ENCODE assay signal across 23 cellular contexts in the genomic region with DNA sequence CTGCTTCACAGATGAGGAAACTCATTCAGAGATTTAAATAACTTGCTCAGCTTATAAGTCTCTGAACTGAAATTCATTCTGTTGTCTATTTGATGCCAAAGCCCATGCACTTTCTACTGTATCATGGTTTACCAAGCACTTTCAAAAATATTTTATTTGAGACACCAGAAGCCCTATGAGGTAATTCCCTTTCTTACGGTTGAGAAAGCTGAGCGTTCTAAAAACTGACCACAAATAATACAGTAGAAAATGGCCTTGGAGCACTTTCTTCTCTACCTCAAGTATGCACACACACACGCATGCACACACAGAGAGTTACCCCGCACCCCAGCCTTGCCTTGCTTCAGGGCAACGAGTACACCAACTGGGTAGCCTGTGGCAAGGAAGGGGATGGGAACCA.
"Had no signal": no experiment of that assay in that cellular context is flagged by ENCODE, and none has a peak within 500 bp of the region (broad histone marks: within the 10 kb centered on the region; RNA-seq: fewer than 3 reads in every experiment).

No MANE protein-coding gene starts in this region.

- H3K4me3 Mint-ChIP-seq: activated CD8-positive, alpha-beta T cell treated with anti-CD3 and anti-CD28 coated beads for 36 hours; activated naive CD4-positive, alpha-beta T cell treated with anti-CD3 and anti-CD28 coated beads, Interleukin-2, amount 10 ng/mL, durations not matched to agents 7 days and 5 days; activated naive CD8-positive, alpha-beta T cell treated with anti-CD3 and anti-CD28 coated beads for 36 hours; activated T-cell treated with anti-CD3 and anti-CD28 coated beads, Interleukin-2, amount 50 U/mL, for 72 hours had no signal

- H3K4me1 Mint-ChIP-seq: activated naive CD4-positive, alpha-beta T cell treated with anti-CD3 and anti-CD28 coated beads, Interleukin-2, amount 10 ng/mL, durations not matched to agents 7 days and 5 days; activated naive CD8-positive, alpha-beta T cell treated with anti-CD3 and anti-CD28 coated beads for 36 hours had no signal

- H3K27ac Mint-ChIP-seq: activated CD8-positive, alpha-beta T cell treated with anti-CD3 and anti-CD28 coated beads for 36 hours; activated naive CD4-positive, alpha-beta T cell treated with anti-CD3 and anti-CD28 coated beads, Interleukin-2, amount 10 ng/mL, durations not matched to agents 7 days and 5 days; activated naive CD8-positive, alpha-beta T cell treated with anti-CD3 and anti-CD28 coated beads for 36 hours; activated T-cell treated with anti-CD3 and anti-CD28 coated beads, Interleukin-2, amount 50 U/mL, for 72 hours; activated T-helper 2 cell treated with anti-CD3 and anti-CD28 coated beads, Interferon-gamma antibody, Interleukin-2, Interleukin-4, amounts not matched to agents 10 μg/mL and 5 μg/mL and 100 μg/mL, durations not matched to agents 14 hours and 24 hours and 36 hours had no signal

- H3K9me3 Mint-ChIP-seq: activated naive CD4-positive, alpha-beta T cell treated with anti-CD3 and anti-CD28 coated beads, Interleukin-2, amount 10 ng/mL, durations not matched to agents 7 days and 5 days; activated T-helper 2 cell treated with anti-CD3 and anti-CD28 coated beads, Interferon-gamma antibody, Interleukin-2, Interleukin-4, amounts not matched to agents 10 μg/mL and 5 μg/mL and 100 μg/mL, durations not matched to agents 14 hours and 24 hours and 36 hours had no signal

- H3K36me3 Mint-ChIP-seq: activated naive CD4-positive, alpha-beta T cell treated with anti-CD3 and anti-CD28 coated beads, Interleukin-2, amount 10 ng/mL, durations not matched to agents 7 days and 5 days; activated naive CD8-positive, alpha-beta T cell treated with anti-CD3 and anti-CD28 coated beads for 36 hours had no signal

- H3K27me3 ChIP-seq: SJCRH30 had no signal

- H3K9ac ChIP-seq: SK-N-SH had no signal

- DNase-seq: activated CD4-positive, CD25-positive, alpha-beta regulatory T cell; activated CD8-positive, alpha-beta memory T cell treated with anti-CD3 and anti-CD28 coated beads, Interleukin-2, amount 50 U/mL, for 4 hours; activated CD8-positive, alpha-beta T cell treated with anti-CD3 and anti-CD28 coated beads for 36 hours; activated gamma-delta T cell treated with Interleukin-2 at 50 U/mL for 16 hours; activated naive CD4-positive, alpha-beta T cell treated with anti-CD3 and anti-CD28 coated beads, Interleukin-2, amount 10 ng/mL, durations not matched to agents 7 days and 5 days; activated naive CD8-positive, alpha-beta T cell treated with anti-CD3 and anti-CD28 coated beads for 36 hours; activated T-cell treated with anti-CD3 and anti-CD28 coated beads, Interleukin-2, amount 50 U/mL, for 72 hours; central memory CD4-positive, alpha-beta T cell; MM.1S; NCI-H1105; NCI-H1436; NCI-H187; NCI-H2081; NCI-H510A treated with DMSO at 0.1 percent for 48 hours; NCI-H69; RPMI8226; SJCRH30; SK-N-SH; T-helper 1 cell had no signal

- H3K4me3 ChIP-seq: SJCRH30 had no signal

- FAIRE-seq: bronchial epithelial cell had no signal

- H3K36me3 ChIP-seq: SJCRH30 had no signal

- ATAC-seq: activated CD8-positive, alpha-beta T cell treated with anti-CD3 and anti-CD28 coated beads for 36 hours; activated T-cell treated with anti-CD3 and anti-CD28 coated beads, Interleukin-2, amount 50 U/mL, for 72 hours; Right ventricle myocardium inferior had no signal

- H3K4me2 ChIP-seq: SK-N-SH had no signal

- H3K27ac ChIP-seq: SJCRH30, VCaP had no signal

- H3K27me3 Mint-ChIP-seq: activated CD8-positive, alpha-beta T cell treated with anti-CD3 and anti-CD28 coated beads for 36 hours; activated naive CD4-positive, alpha-beta T cell treated with anti-CD3 and anti-CD28 coated beads, Interleukin-2, amount 10 ng/mL, durations not matched to agents 7 days and 5 days; activated naive CD8-positive, alpha-beta T cell treated with anti-CD3 and anti-CD28 coated beads for 36 hours had no signal

- H3K9me3 ChIP-seq: SK-N-SH had no signal
